Comparison of ENCODE assay signal across 7 cellular contexts in the genomic region with DNA sequence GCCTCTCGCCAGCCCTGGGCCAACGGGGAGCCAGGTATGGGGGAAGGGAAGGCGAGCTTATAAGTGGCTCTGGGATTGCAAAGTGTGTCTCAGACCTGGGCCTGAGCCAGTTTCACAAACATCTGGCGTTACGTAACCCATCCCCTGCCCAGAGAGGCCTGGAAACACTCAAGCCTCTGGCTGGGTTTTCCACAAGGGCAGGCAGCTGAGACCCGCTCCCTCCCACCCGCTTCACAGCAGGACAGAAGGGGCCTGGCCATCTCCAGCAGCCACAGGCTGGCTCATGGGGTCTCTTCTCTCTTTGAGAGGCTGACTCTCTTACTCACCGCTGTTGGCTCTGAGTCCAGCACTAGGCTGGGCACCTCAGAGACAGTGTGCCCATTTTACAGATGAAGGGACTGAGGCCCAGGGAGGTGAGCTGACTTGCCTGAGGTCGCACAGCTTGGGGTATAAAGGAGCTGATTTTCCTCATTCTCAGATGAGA. TPM values are rescaled to one million over a fixed set of nuclear protein-coding genes. Genes with fewer than 3 reads are reported as not detected.
DNase-seq lines count a peak whose midpoint lies in the region; ATAC-seq lines count a peak whose summit lies in the region.

No MANE protein-coding gene starts in this region.

- intact Hi-C loops in left ventricle myocardium superior (cut with micrococcal nuclease) = no loop called here

- ATAC-seq in left ventricle myocardium superior (peak; percentile 57), GM21423 (IDR thresholded peaks at IDR 0.05; ENCODE audit: unreplicated experiment) (no peak)

- DNase-seq in M059J (ENCODE audit: low read depth) (peak; percentile 52), SKM-1 (lab: John Stamatoyannopoulos, UW; ENCODE audit: unreplicated experiment) (peak; percentile 81), left ventricle myocardium superior (peak; percentile 87), superior temporal gyrus (ENCODE audit: extremely low spot score) (peak; percentile 21), activated T-cell treated with anti-CD3 and anti-CD28 coated beads for 4 hours (no peak)
- no peak for DNase-seq in stimulated activated CD4-positive, alpha-beta T cell treated with anti-CD3 and anti-CD28 coated beads, Interleukin-4, amount 100 ng/mL, for 4 hours

RNA-seq across cellular contexts. Expression of a gene that starts 44.5 kb away (rescaled TPM):
- 42.5 and 68.1 TPM in 2 replicates for total RNA-seq in M059J (2014; rRNA removed; shearing (Covaris generic))
- total RNA-seq in left ventricle myocardium superior = 82.7 TPM

RNA-seq across cellular contexts. Expression of a gene that starts 55.2 kb away (rescaled TPM):
- 20.6 and 25.9 TPM in 2 replicates for total RNA-seq in M059J (2014; rRNA removed; shearing (Covaris generic))
- total RNA-seq in left ventricle myocardium superior = 12.0 TPM

Comparison
In these comparisons a context has a peak if more than half of its experiments do, and no peak if none do; other contexts are left out.
1. DNase-seq: peak in M059J (single experiment), SKM-1 (single experiment), left ventricle myocardium superior (single experiment) and superior temporal gyrus (single experiment); none in stimulated activated CD4-positive, alpha-beta T cell treated with anti-CD3 and anti-CD28 coated beads, Interleukin-4, amount 100 ng/mL, for 4 hours (0 of 2) and activated T-cell treated with anti-CD3 and anti-CD28 coated beads for 4 hours (single experiment).